Comparison of ENCODE assay signal across 1 cellular context in the genomic region with DNA sequence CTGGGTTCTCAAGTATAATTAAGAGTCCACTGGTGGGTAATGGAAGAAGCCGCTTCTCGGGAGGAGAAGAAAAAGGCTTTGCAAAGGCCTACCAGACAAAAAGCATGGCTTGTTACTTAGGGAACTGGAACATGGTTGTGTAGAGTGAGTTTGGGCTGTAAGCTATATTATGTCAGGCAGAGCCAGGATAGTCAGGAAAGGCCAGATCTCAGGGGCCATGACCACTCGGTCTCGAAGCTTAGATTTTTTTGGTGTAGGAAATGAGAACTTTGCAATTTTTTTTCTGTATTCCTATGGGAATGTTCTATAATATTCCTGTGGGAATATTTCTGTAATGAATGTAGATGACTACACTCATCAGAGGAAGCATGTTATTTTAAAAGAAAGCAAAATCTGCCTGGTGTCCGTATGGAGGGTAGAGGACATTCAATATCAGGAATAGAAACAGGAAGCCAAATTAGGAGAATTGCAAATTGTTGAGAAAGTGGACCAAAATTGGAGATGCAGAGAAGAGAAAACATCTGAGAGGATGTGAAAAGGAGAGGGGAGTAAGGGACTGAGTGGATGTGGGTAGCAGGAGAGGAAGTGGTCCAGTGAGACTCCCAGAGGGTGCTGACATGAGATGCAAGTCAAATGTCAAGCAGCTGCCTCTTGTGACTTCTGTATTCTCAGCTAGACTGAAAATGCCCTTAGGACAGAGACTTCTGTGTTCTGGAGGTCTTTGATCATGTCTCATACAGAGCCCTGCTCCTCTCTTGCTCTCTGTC.
TF ChIP-seq lines count a peak whose summit lies in the region.

No MANE protein-coding gene starts in this region.

TF ChIP-seq in WTC11, 78 proteins besides CTCF, POLR2A, EP300 and RAD21 (continued from another document):
- TF ChIP-seq USF2 (CRISPR knock-in tag; IDR thresholded peaks at IDR 0.05): no peak
- TF ChIP-seq, protein P1, sequence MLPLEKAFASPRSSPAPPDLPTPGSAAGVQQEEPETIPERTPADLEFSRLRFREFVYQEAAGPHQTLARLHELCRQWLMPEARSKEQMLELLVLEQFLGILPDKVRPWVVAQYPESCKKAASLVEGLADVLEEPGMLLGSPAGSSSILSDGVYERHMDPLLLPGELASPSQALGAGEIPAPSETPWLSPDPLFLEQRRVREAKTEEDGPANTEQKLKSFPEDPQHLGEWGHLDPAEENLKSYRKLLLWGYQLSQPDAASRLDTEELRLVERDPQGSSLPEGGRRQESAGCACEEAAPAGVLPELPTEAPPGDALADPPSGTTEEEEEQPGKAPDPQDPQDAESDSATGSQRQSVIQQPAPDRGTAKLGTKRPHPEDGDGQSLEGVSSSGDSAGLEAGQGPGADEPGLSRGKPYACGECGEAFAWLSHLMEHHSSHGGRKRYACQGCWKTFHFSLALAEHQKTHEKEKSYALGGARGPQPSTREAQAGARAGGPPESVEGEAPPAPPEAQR (CRISPR knock-in tag; IDR thresholded peaks at IDR 0.05): no peak
- TF ChIP-seq GABPB1 (CRISPR knock-in tag; IDR thresholded peaks at IDR 0.05): no peak
